Comparison of ENCODE assay signal across 20 cellular contexts in genomic region chr2:50885948-50886347, GRCh38.
DNase-seq lines count a peak whose midpoint lies in the region; ATAC-seq and FAIRE-seq lines count a peak whose summit lies in the region.
"Had no signal": no experiment of that assay in that cellular context is flagged by ENCODE, and none has a peak within 500 bp of the region (broad histone marks: within the 10 kb centered on the region; RNA-seq: fewer than 3 reads in every experiment).

No MANE protein-coding gene starts in this region.

- ATAC-seq in GM18502 (IDR thresholded peaks at IDR 0.05; ENCODE audit: poor library complexity, unreplicated experiment) = no peak
- ATAC-seq: GM12878, K562, SK-N-SH treated with all-trans-retinoic acid at 6 μM for 48 hours, T-cell had no signal

- peak; percentile 30 for FAIRE-seq in islet of Langerhans (lab: Jason Lieb, UNC)
- FAIRE-seq: GM12878, GM18507, K562 had no signal

- peak; percentile 19 for DNase-seq in DMS153 (lab: John Stamatoyannopoulos, UW)
- DNase-seq in DMS153 treated with DMSO at 0.1 percent for 48 hours (lab: John Stamatoyannopoulos, UW; ENCODE audit: unreplicated experiment) = no peak
- DNase-seq in NCI-H146 (lab: John Stamatoyannopoulos, UW) = peak; percentile 54
- peak; percentile 43 for DNase-seq in NCI-H345 (lab: John Stamatoyannopoulos, UW)
- no peak for DNase-seq in T-helper 2 cell
- DNase-seq in NCI-H2107 (lab: John Stamatoyannopoulos, UW) = no peak
- DNase-seq: AML-193, NCI-H1105, NCI-H226, NCI-H82, PC-9, SIG-M5, T-cell, T-helper 9 cell had no signal

Comparison
In these comparisons a context has a peak if more than half of its experiments do, and no peak if none do; other contexts are left out.
1. DNase-seq: peak in DMS153 (single experiment), NCI-H146 (single experiment) and NCI-H345 (single experiment); none in DMS153 treated with DMSO at 0.1 percent for 48 hours (single experiment), T-helper 2 cell (0 of 5) and NCI-H2107 (single experiment).